ENCODE assay signal across 9 cellular contexts in the genomic region with DNA sequence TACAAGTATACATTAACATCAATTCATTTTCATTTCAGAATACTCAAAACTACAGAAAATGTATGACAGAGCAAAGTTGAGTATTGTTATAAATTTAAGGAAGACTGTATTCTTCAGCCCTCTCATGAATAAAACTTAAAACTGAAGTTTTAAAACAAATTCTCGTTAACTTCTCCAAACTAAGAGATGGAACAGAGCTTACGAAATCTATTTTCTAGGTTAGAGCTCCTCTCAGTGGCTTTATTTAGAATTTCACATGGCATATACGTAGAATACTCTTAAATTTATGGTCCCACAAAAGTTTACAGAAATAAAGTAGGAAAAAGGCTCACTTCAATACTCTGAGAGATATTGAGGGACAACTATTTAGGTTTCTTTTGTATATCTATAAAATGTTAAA.
A peak's percentile ranks its signal among the peaks of the same experiment; 100 is the strongest.
DNase-seq lines count a peak whose midpoint lies in the region; ATAC-seq and TF ChIP-seq lines count a peak whose summit lies in the region.
"Had no signal": no experiment of that assay in that cellular context is flagged by ENCODE, and none has a peak within 500 bp of the region (broad histone marks: within the 10 kb centered on the region; RNA-seq: fewer than 3 reads in every experiment).

No MANE protein-coding gene starts in this region.

- H3K4me3 ChIP-seq in neural cell (ENCODE audit: low read length) = no peak overlapping the region
- H3K4me3 ChIP-seq: skin epidermis had no signal

- TF ChIP-seq RAD21 in neural cell (conservative IDR thresholded peaks at IDR 0.05) = peak; percentile 87

- DNase-seq in NCI-H446 (lab: John Stamatoyannopoulos, UW) = peak; percentile 49 to 72
- no peak for DNase-seq in chondrocyte (ENCODE audit: low spot score)
- no peak for DNase-seq in activated T-cell treated with anti-CD3 and anti-CD28 coated beads, Interleukin-2, amount 50 U/mL, for 72 hours

- H3K4me2 ChIP-seq in neural cell (ENCODE audit: low read length) = no peak overlapping the region

- H3K9ac ChIP-seq in neural cell (ENCODE audit: low read length) = no peak overlapping the region

- peak; percentile 68 for ATAC-seq in HG02798 (IDR thresholded peaks at IDR 0.05; ENCODE audit: poor library complexity, unreplicated experiment)
- ATAC-seq in GM21737 (IDR thresholded peaks at IDR 0.05; ENCODE audit: unreplicated experiment) = no peak
- ATAC-seq in activated T-cell treated with anti-CD3 and anti-CD28 coated beads, Interleukin-2, amount 50 U/mL, for 72 hours (replicated peaks in 1 of 2) = no peak
- ATAC-seq in GM21360 (IDR thresholded peaks at IDR 0.05; ENCODE audit: unreplicated experiment) = no peak

- H3K27ac Mint-ChIP-seq in chondrocyte (ENCODE audit: unreplicated experiment) = no peak overlapping the region
- H3K27ac Mint-ChIP-seq in activated T-cell treated with anti-CD3 and anti-CD28 coated beads, Interleukin-2, amount 50 U/mL, for 72 hours = no peak overlapping the region

- H3K79me2 ChIP-seq in neural cell (replicated peaks; ENCODE audit: insufficient read depth, low read length) = no peaks in the 10 kb centered on the region

- no peaks in the 10 kb centered on the region for H3K9me3 ChIP-seq in neural cell (ENCODE audit: low read length)

- H3K27me3 Mint-ChIP-seq in chondrocyte (ENCODE audit: low read depth) = peaks cover 8% of the 10 kb centered on the region
- H3K27me3 Mint-ChIP-seq in activated T-cell treated with anti-CD3 and anti-CD28 coated beads, Interleukin-2, amount 50 U/mL, for 72 hours (ENCODE audit: low read depth) = no peaks in the 10 kb centered on the region

- H3K27me3 ChIP-seq in neural cell (ENCODE audit: insufficient read depth, low read depth, low read length) = no peaks in the 10 kb centered on the region

- H2AFZ ChIP-seq in neural cell (ENCODE audit: low read depth, low read length) = no peak overlapping the region

- no peaks in the 10 kb centered on the region for H3K9me2 ChIP-seq in neural cell (ENCODE audit: insufficient read depth, low read length)

- TF ChIP-seq CTCF in GM12872 (IDR thresholded peaks at IDR 0.05; ENCODE audit: insufficient read depth, low read depth, low read length) = 0 out of 3 replicates have a peak, but pooled peaks have one; percentile 14
- TF ChIP-seq CTCF in chondrocyte (IDR thresholded peaks at IDR 0.05) = peak; percentile 87
- peak; percentile 81 for TF ChIP-seq CTCF in neural cell (IDR thresholded peaks at IDR 0.05; ENCODE audit: poor library complexity, severe bottlenecking)

- H3K36me3 Mint-ChIP-seq in chondrocyte (ENCODE audit: low read depth) = no peaks in the 10 kb centered on the region
- no peaks in the 10 kb centered on the region for H3K36me3 Mint-ChIP-seq in activated T-cell treated with anti-CD3 and anti-CD28 coated beads, Interleukin-2, amount 50 U/mL, for 72 hours (ENCODE audit: insufficient read depth in 2 of 2)

- H3K4me1 Mint-ChIP-seq in chondrocyte (ENCODE audit: low read depth) = no peaks in the 10 kb centered on the region
- no peaks in the 10 kb centered on the region for H3K4me1 Mint-ChIP-seq in activated T-cell treated with anti-CD3 and anti-CD28 coated beads, Interleukin-2, amount 50 U/mL, for 72 hours (ENCODE audit: low read depth)

- no peaks in the 10 kb centered on the region for H3F3A ChIP-seq in neural cell (ENCODE audit: insufficient read depth, low read length, poor library complexity, severe bottlenecking)

- H3K36me3 ChIP-seq in neural cell (ENCODE audit: insufficient read depth, low read length) = no peaks in the 10 kb centered on the region

- H3K4me3 Mint-ChIP-seq in chondrocyte (ENCODE audit: unreplicated experiment) = no peak overlapping the region
- H3K4me3 Mint-ChIP-seq in activated T-cell treated with anti-CD3 and anti-CD28 coated beads, Interleukin-2, amount 50 U/mL, for 72 hours = no peak overlapping the region

- no peaks in the 10 kb centered on the region for H4K20me1 ChIP-seq in neural cell (ENCODE audit: insufficient read depth)

- TF ChIP-seq EP300 in neural cell (conservative IDR thresholded peaks at IDR 0.05; ENCODE audit: poor library complexity, severe bottlenecking) = no peak

- H3K27ac ChIP-seq in neural cell (ENCODE audit: low read length) = no peak overlapping the region
- H3K27ac ChIP-seq: skin epidermis had no signal

- H3K9me3 Mint-ChIP-seq in chondrocyte (ENCODE audit: low read depth) = no peaks in the 10 kb centered on the region
- no peaks in the 10 kb centered on the region for H3K9me3 Mint-ChIP-seq in activated T-cell treated with anti-CD3 and anti-CD28 coated beads, Interleukin-2, amount 50 U/mL, for 72 hours

TF ChIP-seq in neural cell, 6 proteins besides CTCF, POLR2A, EP300 and RAD21:
- peak; percentile 82 for TF ChIP-seq SMC3 (conservative IDR thresholded peaks at IDR 0.05; ENCODE audit: poor library complexity)
- TF ChIP-seq POLR2AphosphoS5 (IDR thresholded peaks at IDR 0.05) = no peak

Comparison
In these comparisons a context has a peak if more than half of its experiments do, and no peak if none do; other contexts are left out.
1. CTCF ChIP-seq: peak in every context shown above with its lines; median percentile 87 in chondrocyte; 81 in neural cell; 14 in GM12872.
2. DNase-seq: peak in NCI-H446 (2 of 2); none in chondrocyte (single experiment) and activated T-cell treated with anti-CD3 and anti-CD28 coated beads, Interleukin-2, amount 50 U/mL, for 72 hours (0 of 2).